ENCODE assay signal across 8 cellular contexts in the genomic region with DNA sequence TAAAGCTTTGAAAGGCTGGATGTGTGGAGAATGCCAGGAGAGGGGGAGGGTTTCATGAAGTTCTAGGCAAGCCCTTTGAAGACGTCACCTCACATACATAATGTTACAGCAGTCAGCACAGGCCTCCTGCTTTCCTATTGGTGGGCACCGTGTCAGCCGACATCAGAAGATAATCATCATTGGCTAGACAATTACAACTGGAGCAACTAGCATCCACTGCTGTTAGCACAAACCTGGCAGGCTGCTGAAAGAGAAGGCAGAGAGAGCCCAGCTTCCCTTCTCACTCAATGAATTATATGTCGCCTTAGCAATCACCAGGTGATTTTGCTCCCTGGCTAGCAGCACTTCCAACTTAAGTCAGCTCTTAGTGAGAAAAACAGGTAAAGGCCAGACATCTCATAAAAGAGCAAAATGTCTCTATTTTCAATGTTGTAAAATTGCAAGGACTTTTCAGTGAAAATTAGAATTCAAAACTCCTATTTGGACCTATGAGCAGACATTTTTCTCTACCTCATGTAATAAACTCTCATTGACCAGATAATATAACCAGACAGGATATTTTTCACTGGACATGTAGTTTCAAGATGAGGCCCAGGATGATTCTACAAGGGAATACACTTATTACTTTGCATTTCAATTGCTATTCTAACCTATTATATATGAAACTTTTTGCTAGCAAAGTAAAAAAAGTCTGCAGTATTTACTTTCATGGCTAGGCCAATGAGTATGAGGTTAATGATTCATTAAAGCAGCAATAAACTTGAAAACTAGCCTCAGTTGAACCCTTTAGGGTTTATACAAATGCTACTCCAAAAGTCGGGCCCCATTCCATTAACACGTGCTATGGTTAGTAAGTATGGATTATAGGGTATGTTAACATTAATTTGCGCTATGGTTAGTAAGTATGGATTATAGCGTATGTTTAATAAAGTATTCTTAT. TPM values are rescaled to one million over a fixed set of nuclear protein-coding genes. Genes with fewer than 3 reads are reported as not detected.
A peak's percentile ranks its signal among the peaks of the same experiment; 100 is the strongest.
DNase-seq lines count a peak whose midpoint lies in the region; ATAC-seq, FAIRE-seq and TF ChIP-seq lines count a peak whose summit lies in the region.

No MANE protein-coding gene starts in this region.

- no peaks in the 10 kb centered on the region for H3K9me3 ChIP-seq in tibial artery

- intact Hi-C loops in tibial artery (cut with DNase I; ENCODE audit: low total_unique reads), result no loop called here

- no peaks in the 10 kb centered on the region for H3K27me3 ChIP-seq in tibial artery

- TF ChIP-seq CTCF in foreskin fibroblast (IDR thresholded peaks at IDR 0.05; ENCODE audit: low read depth, low read length) (no peak), tibial artery (IDR thresholded peaks at IDR 0.05) (no peak)

- H3K36me3 ChIP-seq in tibial artery, result no peaks in the 10 kb centered on the region

- peak; percentile 91 for DNase-seq in DMS 273 (lab: John Stamatoyannopoulos, UW; ENCODE audit: unreplicated experiment)
- peak; percentile 91 for DNase-seq in HTR-8/SVneo (ENCODE audit: insufficient read length, low spot score)
- peak; percentile 46 for DNase-seq in activated T-helper 9 cell treated with anti-CD3 and anti-CD28 coated beads, Interleukin-2, amount 50 U/mL, for 16 hours (ENCODE audit: low read depth)
- DNase-seq in foreskin fibroblast, result peak; percentile 89 to 91
- peak; percentile 92 for DNase-seq in occipital lobe (lab: John Stamatoyannopoulos, UW)
- DNase-seq in tibial artery, result peak; percentile 50 to 70

- peak; percentile 84 for FAIRE-seq in HTR-8/SVneo (lab: Jason Lieb, UNC)

- H3K4me1 ChIP-seq in tibial artery, result peaks cover 0 to 5% (median 2%) of the 10 kb centered on the region in 4 donors

- H3K27ac ChIP-seq in tibial artery, result no peak overlapping the region

- no peak overlapping the region for H3K4me3 ChIP-seq in foreskin fibroblast (ENCODE audit: low read depth in 1 of 2, low read length in 2 of 2)
- H3K4me3 ChIP-seq in tibial artery, result no peak overlapping the region

- ATAC-seq in GM21390 (IDR thresholded peaks at IDR 0.05; ENCODE audit: unreplicated experiment), result peak; percentile 77

TF ChIP-seq in PFSK-1, 5 proteins besides CTCF, POLR2A, EP300 and RAD21:
- TF ChIP-seq POLR2AphosphoS5 (IDR thresholded peaks at IDR 0.05; ENCODE audit: low read depth, low read length), result peak; percentile 95
- no peak for TF ChIP-seq FOXP2 (optimal IDR thresholded peaks at IDR 0.05; ENCODE audit: borderline replicate concordance, extremely low read depth, extremely low read length, insufficient read depth)
- TF ChIP-seq TAF1 (IDR thresholded peaks at IDR 0.05; ENCODE audit: borderline replicate concordance, insufficient read depth, low read length), result peak; percentile 90; the same call in 1 of the 2 replicates
- TF ChIP-seq, protein P1, sequence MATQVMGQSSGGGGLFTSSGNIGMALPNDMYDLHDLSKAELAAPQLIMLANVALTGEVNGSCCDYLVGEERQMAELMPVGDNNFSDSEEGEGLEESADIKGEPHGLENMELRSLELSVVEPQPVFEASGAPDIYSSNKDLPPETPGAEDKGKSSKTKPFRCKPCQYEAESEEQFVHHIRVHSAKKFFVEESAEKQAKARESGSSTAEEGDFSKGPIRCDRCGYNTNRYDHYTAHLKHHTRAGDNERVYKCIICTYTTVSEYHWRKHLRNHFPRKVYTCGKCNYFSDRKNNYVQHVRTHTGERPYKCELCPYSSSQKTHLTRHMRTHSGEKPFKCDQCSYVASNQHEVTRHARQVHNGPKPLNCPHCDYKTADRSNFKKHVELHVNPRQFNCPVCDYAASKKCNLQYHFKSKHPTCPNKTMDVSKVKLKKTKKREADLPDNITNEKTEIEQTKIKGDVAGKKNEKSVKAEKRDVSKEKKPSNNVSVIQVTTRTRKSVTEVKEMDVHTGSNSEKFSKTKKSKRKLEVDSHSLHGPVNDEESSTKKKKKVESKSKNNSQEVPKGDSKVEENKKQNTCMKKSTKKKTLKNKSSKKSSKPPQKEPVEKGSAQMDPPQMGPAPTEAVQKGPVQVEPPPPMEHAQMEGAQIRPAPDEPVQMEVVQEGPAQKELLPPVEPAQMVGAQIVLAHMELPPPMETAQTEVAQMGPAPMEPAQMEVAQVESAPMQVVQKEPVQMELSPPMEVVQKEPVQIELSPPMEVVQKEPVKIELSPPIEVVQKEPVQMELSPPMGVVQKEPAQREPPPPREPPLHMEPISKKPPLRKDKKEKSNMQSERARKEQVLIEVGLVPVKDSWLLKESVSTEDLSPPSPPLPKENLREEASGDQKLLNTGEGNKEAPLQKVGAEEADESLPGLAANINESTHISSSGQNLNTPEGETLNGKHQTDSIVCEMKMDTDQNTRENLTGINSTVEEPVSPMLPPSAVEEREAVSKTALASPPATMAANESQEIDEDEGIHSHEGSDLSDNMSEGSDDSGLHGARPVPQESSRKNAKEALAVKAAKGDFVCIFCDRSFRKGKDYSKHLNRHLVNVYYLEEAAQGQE (IDR thresholded peaks at IDR 0.05; ENCODE audit: insufficient read depth in 1 of 2, low read depth in 2 of 2, low read length in 2 of 2), result peak in 1 of 2 experiments; percentile 29; a peak in 1 of 4 replicates
- TF ChIP-seq SIN3A (IDR thresholded peaks at IDR 0.05; ENCODE audit: borderline replicate concordance, insufficient read depth, low read length), result no peak

RNA-seq across cellular contexts. Expression of gene ELOVL6, which starts 4.3 kb away (rescaled TPM):
- 8.4 TPM for polyA plus RNA-seq in PFSK-1 (2012; ENCODE audit: insufficient read length, low read depth)
- total RNA-seq in occipital lobe, result 39.0 TPM
